ENCODE assay signal across 8 cellular contexts in genomic region chr1:155763989-155764388, GRCh38.
DNase-seq lines count a peak whose midpoint lies in the region; ATAC-seq and TF ChIP-seq lines count a peak whose summit lies in the region.
"Not testable (repeated sequence)": the region's sequence is repeated elsewhere in the genome, so short reads cannot be mapped to it uniquely, and the experiment has no call there.

No MANE protein-coding gene starts in this region.

- H4K20me1 ChIP-seq in PC-3 (ENCODE audit: low read length); osteoblast (ENCODE audit: insufficient read depth, low read length): not testable (repeated sequence)

- H3K9ac ChIP-seq in PC-3 (ENCODE audit: low read length), result peak overlapping the region; percentile 45

- peak overlapping the region; percentile 57 for H3K27ac ChIP-seq in AG04450 (ENCODE audit: low read depth, low read length)
- H3K27ac ChIP-seq in HL-60 (replicated peaks), result not testable (repeated sequence)
- H3K27ac ChIP-seq in PC-3 (ENCODE audit: low read length), result peak overlapping the region; percentile 89
- H3K27ac ChIP-seq in osteoblast (ENCODE audit: low read depth, low read length), result peak overlapping the region; percentile 57

- not testable (repeated sequence) for TF ChIP-seq POLR2A in NB4 (IDR thresholded peaks at IDR 0.05; ENCODE audit: extremely low read depth, insufficient read length)

- H3K27ac Mint-ChIP-seq in activated T-cell treated with anti-CD3 and anti-CD28 coated beads, Interleukin-2, amount 50 U/mL, for 72 hours, result peak overlapping the region; percentile 80

- H3K36me3 Mint-ChIP-seq in activated T-cell treated with anti-CD3 and anti-CD28 coated beads, Interleukin-2, amount 50 U/mL, for 72 hours (ENCODE audit: insufficient read depth in 2 of 2), result peaks cover 11 to 24% of the 10 kb centered on the region in 2 donors

- H3K4me1 ChIP-seq in PC-3 (ENCODE audit: insufficient read depth, low read length) (peaks cover 42% of the 10 kb centered on the region), osteoblast (ENCODE audit: insufficient read depth, low read length) (peaks cover 14% of the 10 kb centered on the region)

- not testable (repeated sequence) for H3K9me2 ChIP-seq in PC-3 (replicated peaks; ENCODE audit: low read length)

- CTCF ChIA-PET in AG04450 (lab: Charles Lee), result interaction anchor here (0.6 to 1.3 kb wide), 2 partner anchors 35 to 513 kb away, joined by 4 read pairs; no protein-coding TSS in a partner anchor
- CTCF ChIA-PET in PC-3 (lab: Charles Lee), result not testable (repeated sequence)

- DNase-seq in AG04450 (ENCODE audit: low read depth, low spot score); PC-3; activated T-cell treated with anti-CD3 and anti-CD28 coated beads, Interleukin-2, amount 50 U/mL, for 72 hours; osteoblast (ENCODE audit: insufficient read length, low spot score, missing footprints): not testable (repeated sequence)
- DNase-seq in HL-60 (ENCODE audit: low read depth in 1 of 2, low spot score in 1 of 2), result peak; percentile 66 to 92
- peak; percentile 87 for DNase-seq in NB4 (ENCODE audit: low read depth)
- peak; percentile 73 for DNase-seq in SKM-1 (lab: John Stamatoyannopoulos, UW; ENCODE audit: unreplicated experiment)
- DNase-seq in fibroblast of pulmonary artery (ENCODE audit: low read depth), result peak; percentile 10

- H3K4me2 ChIP-seq in PC-3 (ENCODE audit: low read length), result peak overlapping the region; percentile 11; the same call in 1 of the 2 replicates
- H3K4me2 ChIP-seq in osteoblast (ENCODE audit: insufficient read depth, low read length), result peak overlapping the region; percentile 73

- H3K4me1 Mint-ChIP-seq in activated T-cell treated with anti-CD3 and anti-CD28 coated beads, Interleukin-2, amount 50 U/mL, for 72 hours (ENCODE audit: low read depth), result not testable (repeated sequence)

- POLR2A ChIA-PET in AG04450 (lab: Yijun Ruan, JAX), result not testable (repeated sequence)
- POLR2A ChIA-PET in PC-3 (lab: Charles Lee; ENCODE audit: unreplicated experiment), result interaction anchor here (0.6 kb wide), 1 partner anchor 92 kb away, joined by 3 read pairs; no protein-coding TSS in a partner anchor

- not testable (repeated sequence) for BruUV-seq in PC-3 (replicated peaks; lab: Mats Ljungman, UMichigan)

- peaks cover 18% of the 10 kb centered on the region for H3F3A ChIP-seq in PC-3 (ENCODE audit: low read length, unreplicated experiment)

- not testable (repeated sequence) for H2AFZ ChIP-seq in PC-3 (ENCODE audit: low read length); osteoblast (ENCODE audit: low read length)

- not testable (repeated sequence) for H3K9me3 ChIP-seq in AG04450 (ENCODE audit: control insufficient read depth, insufficient read depth, low read length); PC-3 (ENCODE audit: low read length); osteoblast (ENCODE audit: low read depth, low read length)

- ATAC-seq in PC-3; activated T-cell treated with anti-CD3 and anti-CD28 coated beads, Interleukin-2, amount 50 U/mL, for 72 hours (replicated peaks in 1 of 2): not testable (repeated sequence)

- H3K79me2 ChIP-seq in PC-3 (ENCODE audit: low read length); osteoblast (ENCODE audit: insufficient read depth, low read length): not testable (repeated sequence)

- not testable (repeated sequence) for H3K4me3 Mint-ChIP-seq in activated T-cell treated with anti-CD3 and anti-CD28 coated beads, Interleukin-2, amount 50 U/mL, for 72 hours

- H3K4me3 ChIP-seq in AG04450 (ENCODE audit: low read depth, low read length); HL-60 (replicated peaks; ENCODE audit: insufficient read depth, low read length); NB4 (ENCODE audit: low read depth, low read length); PC-3 (ENCODE audit: low read length); fibroblast of pulmonary artery (replicated peaks; ENCODE audit: low read depth, low read length); osteoblast (ENCODE audit: insufficient read depth, low read length): not testable (repeated sequence)

- intact Hi-C loops in PC-3 (cut with micrococcal nuclease), result not testable (repeated sequence)

- H3K36me3 ChIP-seq in PC-3 (ENCODE audit: low read depth, low read length), result peaks cover 36% of the 10 kb centered on the region
- peaks cover 51% of the 10 kb centered on the region for H3K36me3 ChIP-seq in osteoblast (ENCODE audit: insufficient read depth, low read length)

- H3K27me3 Mint-ChIP-seq in activated T-cell treated with anti-CD3 and anti-CD28 coated beads, Interleukin-2, amount 50 U/mL, for 72 hours (ENCODE audit: low read depth), result not testable (repeated sequence)

- not testable (repeated sequence) for H3K9me3 Mint-ChIP-seq in activated T-cell treated with anti-CD3 and anti-CD28 coated beads, Interleukin-2, amount 50 U/mL, for 72 hours

- not testable (repeated sequence) for TF ChIP-seq CTCF in AG04450 (IDR thresholded peaks at IDR 0.05; ENCODE audit: low read depth, low read length); HL-60 (IDR thresholded peaks at IDR 0.05; ENCODE audit: insufficient read depth, low read length); NB4 (IDR thresholded peaks at IDR 0.05; ENCODE audit: low read depth, low read length); PC-3 (conservative IDR thresholded peaks at IDR 0.05; ENCODE audit: low read depth, low read length); fibroblast of pulmonary artery (IDR thresholded peaks at IDR 0.05; ENCODE audit: low read length, missing control alignments); osteoblast (IDR thresholded peaks at IDR 0.05; ENCODE audit: extremely low read depth, low read depth, low read length)

- not testable (repeated sequence) for H3K27me3 ChIP-seq in AG04450 (ENCODE audit: control insufficient read depth, insufficient read depth, low read length); HL-60 (ENCODE audit: insufficient read depth, poor library complexity, severe bottlenecking); PC-3 (ENCODE audit: low read length); osteoblast (ENCODE audit: insufficient read depth, low read length)
